In the genomic region with DNA sequence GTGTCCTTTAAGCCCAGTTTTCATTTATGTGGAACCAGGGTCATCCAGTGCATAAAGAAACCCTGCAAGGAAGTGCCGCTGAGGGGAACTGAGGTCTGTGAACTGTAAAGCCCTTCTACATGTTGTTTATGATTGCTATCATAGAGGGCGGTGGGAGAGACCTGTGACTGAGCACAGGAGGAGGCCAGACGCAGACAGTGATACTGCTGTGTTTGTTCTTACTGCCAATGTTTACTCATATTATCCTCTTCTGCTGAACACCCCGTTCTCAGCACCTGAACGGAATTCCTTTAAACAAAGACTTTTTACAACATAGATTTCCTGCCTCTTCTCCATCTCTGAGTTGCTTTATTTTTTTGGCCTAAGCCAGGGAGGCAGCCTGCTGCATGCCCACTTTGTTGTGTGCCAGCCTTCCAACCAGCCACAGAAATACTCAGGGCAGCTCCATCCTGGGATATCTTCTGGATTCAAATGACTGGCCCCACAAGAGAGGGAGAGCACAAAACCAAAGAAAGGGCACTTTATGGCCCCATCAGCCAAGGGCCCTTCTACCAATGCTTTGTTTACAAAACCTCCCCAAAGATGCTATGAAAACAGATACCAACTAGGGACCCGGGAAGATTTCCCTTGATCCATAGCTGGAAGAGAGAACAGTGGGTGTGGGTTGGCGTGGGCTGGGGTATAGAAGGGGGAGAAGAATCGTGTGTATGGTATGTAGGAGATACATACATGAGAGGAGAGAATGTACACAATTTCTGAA, we compare ENCODE assay signal across 2 cellular contexts.
TF ChIP-seq lines count a peak whose summit lies in the region.

No MANE protein-coding gene starts in this region.

TF ChIP-seq in SK-N-SH, 30 proteins besides CTCF, POLR2A, EP300 and RAD21 (continued from another document):
- no peak for TF ChIP-seq SIN3A (IDR thresholded peaks at IDR 0.05; ENCODE audit: borderline replicate concordance, low read depth, low read length)
- TF ChIP-seq GABPA (IDR thresholded peaks at IDR 0.05; ENCODE audit: low read depth), result no peak
- no peak for TF ChIP-seq SMC3 (IDR thresholded peaks at IDR 0.05; ENCODE audit: low read depth, low read length)
- TF ChIP-seq RFX5 (IDR thresholded peaks at IDR 0.05; ENCODE audit: low read length), result no peak
- TF ChIP-seq EZH2phosphoT487 (IDR thresholded peaks at IDR 0.05; ENCODE audit: borderline replicate concordance, low read depth), result no peak
- TF ChIP-seq RXRA (IDR thresholded peaks at IDR 0.05; ENCODE audit: borderline replicate concordance, low read depth), result no peak
- TF ChIP-seq, protein P1, sequence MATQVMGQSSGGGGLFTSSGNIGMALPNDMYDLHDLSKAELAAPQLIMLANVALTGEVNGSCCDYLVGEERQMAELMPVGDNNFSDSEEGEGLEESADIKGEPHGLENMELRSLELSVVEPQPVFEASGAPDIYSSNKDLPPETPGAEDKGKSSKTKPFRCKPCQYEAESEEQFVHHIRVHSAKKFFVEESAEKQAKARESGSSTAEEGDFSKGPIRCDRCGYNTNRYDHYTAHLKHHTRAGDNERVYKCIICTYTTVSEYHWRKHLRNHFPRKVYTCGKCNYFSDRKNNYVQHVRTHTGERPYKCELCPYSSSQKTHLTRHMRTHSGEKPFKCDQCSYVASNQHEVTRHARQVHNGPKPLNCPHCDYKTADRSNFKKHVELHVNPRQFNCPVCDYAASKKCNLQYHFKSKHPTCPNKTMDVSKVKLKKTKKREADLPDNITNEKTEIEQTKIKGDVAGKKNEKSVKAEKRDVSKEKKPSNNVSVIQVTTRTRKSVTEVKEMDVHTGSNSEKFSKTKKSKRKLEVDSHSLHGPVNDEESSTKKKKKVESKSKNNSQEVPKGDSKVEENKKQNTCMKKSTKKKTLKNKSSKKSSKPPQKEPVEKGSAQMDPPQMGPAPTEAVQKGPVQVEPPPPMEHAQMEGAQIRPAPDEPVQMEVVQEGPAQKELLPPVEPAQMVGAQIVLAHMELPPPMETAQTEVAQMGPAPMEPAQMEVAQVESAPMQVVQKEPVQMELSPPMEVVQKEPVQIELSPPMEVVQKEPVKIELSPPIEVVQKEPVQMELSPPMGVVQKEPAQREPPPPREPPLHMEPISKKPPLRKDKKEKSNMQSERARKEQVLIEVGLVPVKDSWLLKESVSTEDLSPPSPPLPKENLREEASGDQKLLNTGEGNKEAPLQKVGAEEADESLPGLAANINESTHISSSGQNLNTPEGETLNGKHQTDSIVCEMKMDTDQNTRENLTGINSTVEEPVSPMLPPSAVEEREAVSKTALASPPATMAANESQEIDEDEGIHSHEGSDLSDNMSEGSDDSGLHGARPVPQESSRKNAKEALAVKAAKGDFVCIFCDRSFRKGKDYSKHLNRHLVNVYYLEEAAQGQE (IDR thresholded peaks at IDR 0.05; ENCODE audit: low read depth, low read length), result no peak
- TF ChIP-seq POLR2AphosphoS5 (IDR thresholded peaks at IDR 0.05; ENCODE audit: low read depth, low read length), result no peak

TF ChIP-seq in SK-N-SH treated with all-trans-retinoic acid at 6 μM for 48 hours, 23 proteins besides CTCF, POLR2A, EP300 and RAD21 (continued from another document):
- TF ChIP-seq, protein P2, sequence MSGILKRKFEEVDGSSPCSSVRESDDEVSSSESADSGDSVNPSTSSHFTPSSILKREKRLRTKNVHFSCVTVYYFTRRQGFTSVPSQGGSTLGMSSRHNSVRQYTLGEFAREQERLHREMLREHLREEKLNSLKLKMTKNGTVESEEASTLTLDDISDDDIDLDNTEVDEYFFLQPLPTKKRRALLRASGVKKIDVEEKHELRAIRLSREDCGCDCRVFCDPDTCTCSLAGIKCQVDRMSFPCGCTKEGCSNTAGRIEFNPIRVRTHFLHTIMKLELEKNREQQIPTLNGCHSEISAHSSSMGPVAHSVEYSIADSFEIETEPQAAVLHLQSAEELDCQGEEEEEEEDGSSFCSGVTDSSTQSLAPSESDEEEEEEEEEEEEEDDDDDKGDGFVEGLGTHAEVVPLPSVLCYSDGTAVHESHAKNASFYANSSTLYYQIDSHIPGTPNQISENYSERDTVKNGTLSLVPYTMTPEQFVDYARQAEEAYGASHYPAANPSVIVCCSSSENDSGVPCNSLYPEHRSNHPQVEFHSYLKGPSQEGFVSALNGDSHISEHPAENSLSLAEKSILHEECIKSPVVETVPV (CRISPR knock-in tag; IDR thresholded peaks at IDR 0.05), result no peak
- TF ChIP-seq GLIS3 (CRISPR knock-in tag; IDR thresholded peaks at IDR 0.05) (no peak), ZNF70 (CRISPR knock-in tag; IDR thresholded peaks at IDR 0.05) (no peak)
- TF ChIP-seq, protein P3, sequence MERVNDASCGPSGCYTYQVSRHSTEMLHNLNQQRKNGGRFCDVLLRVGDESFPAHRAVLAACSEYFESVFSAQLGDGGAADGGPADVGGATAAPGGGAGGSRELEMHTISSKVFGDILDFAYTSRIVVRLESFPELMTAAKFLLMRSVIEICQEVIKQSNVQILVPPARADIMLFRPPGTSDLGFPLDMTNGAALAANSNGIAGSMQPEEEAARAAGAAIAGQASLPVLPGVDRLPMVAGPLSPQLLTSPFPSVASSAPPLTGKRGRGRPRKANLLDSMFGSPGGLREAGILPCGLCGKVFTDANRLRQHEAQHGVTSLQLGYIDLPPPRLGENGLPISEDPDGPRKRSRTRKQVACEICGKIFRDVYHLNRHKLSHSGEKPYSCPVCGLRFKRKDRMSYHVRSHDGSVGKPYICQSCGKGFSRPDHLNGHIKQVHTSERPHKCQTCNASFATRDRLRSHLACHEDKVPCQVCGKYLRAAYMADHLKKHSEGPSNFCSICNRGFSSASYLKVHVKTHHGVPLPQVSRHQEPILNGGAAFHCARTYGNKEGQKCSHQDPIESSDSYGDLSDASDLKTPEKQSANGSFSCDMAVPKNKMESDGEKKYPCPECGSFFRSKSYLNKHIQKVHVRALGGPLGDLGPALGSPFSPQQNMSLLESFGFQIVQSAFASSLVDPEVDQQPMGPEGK (CRISPR knock-in tag; IDR thresholded peaks at IDR 0.05; ENCODE audit: borderline replicate concordance), result no peak
- TF ChIP-seq, protein P4, sequence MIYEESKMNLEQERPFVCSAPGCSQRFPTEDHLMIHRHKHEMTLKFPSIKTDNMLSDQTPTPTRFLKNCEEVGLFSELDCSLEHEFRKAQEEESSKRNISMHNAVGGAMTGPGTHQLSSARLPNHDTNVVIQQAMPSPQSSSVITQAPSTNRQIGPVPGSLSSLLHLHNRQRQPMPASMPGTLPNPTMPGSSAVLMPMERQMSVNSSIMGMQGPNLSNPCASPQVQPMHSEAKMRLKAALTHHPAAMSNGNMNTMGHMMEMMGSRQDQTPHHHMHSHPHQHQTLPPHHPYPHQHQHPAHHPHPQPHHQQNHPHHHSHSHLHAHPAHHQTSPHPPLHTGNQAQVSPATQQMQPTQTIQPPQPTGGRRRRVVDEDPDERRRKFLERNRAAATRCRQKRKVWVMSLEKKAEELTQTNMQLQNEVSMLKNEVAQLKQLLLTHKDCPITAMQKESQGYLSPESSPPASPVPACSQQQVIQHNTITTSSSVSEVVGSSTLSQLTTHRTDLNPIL (CRISPR knock-in tag; IDR thresholded peaks at IDR 0.05; ENCODE audit: low read depth), result no peak
